20 cellular contexts compared by ENCODE assay signal in genomic region chr7:2792240-2792639, GRCh38.
"Had no signal": no experiment of that assay in that cellular context is flagged by ENCODE, and none has a peak within 500 bp of the region (broad histone marks: within the 10 kb centered on the region; RNA-seq: fewer than 3 reads in every experiment).

No MANE protein-coding gene starts in this region.

- H3K9me3 Mint-ChIP-seq: activated CD4-positive, alpha-beta T cell treated with anti-CD3 and anti-CD28 coated beads, Interleukin-2, amount 10 ng/mL, durations not matched to agents 7 days and 5 days; activated T-helper 1 cell treated with anti-CD3 and anti-CD28 coated beads, Interleukin-12 subunit alpha, Interleukin-12 subunit beta, Interleukin-2, Interleukin-4 antibody, amounts not matched to agents 30 ng/mL and 10 ng/mL and 1 ng/mL, durations not matched to agents 14 hours and 24 hours and 36 hours; effector memory CD8-positive, alpha-beta T cell; naive thymus-derived CD4-positive, alpha-beta T cell; stimulated activated naive B cell treated with anti-CD40 and anti-IgM and Interleukin-4, amounts not matched to agents 10 μg/mL and 1 μg/mL and 100 μg/mL, for 72 hours had no signal

- H3K27me3 Mint-ChIP-seq: activated CD4-positive, alpha-beta T cell treated with anti-CD3 and anti-CD28 coated beads, Interleukin-2, amount 10 ng/mL, durations not matched to agents 7 days and 5 days; activated naive CD8-positive, alpha-beta T cell; effector memory CD8-positive, alpha-beta T cell; naive thymus-derived CD4-positive, alpha-beta T cell; stimulated activated naive B cell treated with anti-CD40 and anti-IgM and Interleukin-4, amounts not matched to agents 10 μg/mL and 1 μg/mL and 100 μg/mL, for 72 hours had no signal

- ATAC-seq: activated CD4-positive, CD25-positive, alpha-beta regulatory T cell treated with anti-CD3 and anti-CD28 coated beads, Interleukin-2, amount 50 U/mL, for 24 hours; activated CD8-positive, alpha-beta T cell treated with anti-CD3 and anti-CD28 coated beads, Interleukin-2, amount 10 ng/mL, durations not matched to agents 7 days and 5 days; effector memory CD8-positive, alpha-beta T cell; left cardiac atrium; mucosa of descending colon; stimulated activated naive B cell treated with anti-CD40 and anti-IgM and Interleukin-4, amounts not matched to agents 10 μg/mL and 1 μg/mL and 100 μg/mL, for 72 hours had no signal

- DNase-seq: activated CD4-positive, alpha-beta T cell treated with anti-CD3 and anti-CD28 coated beads, Interleukin-2, amount 10 ng/mL, durations not matched to agents 7 days and 5 days; activated CD8-positive, alpha-beta T cell treated with anti-CD3 and anti-CD28 coated beads, Interleukin-2, amount 10 ng/mL, durations not matched to agents 7 days and 5 days; activated gamma-delta T cell treated with Interleukin-2 at 50 U/mL for 16 hours; effector memory CD8-positive, alpha-beta T cell; foreskin fibroblast; hippocampal formation; left cardiac atrium; mesenchymal stem cell; mucosa of descending colon; naive thymus-derived CD4-positive, alpha-beta T cell; stimulated activated naive B cell treated with anti-CD40 and anti-IgM and Interleukin-4, amounts not matched to agents 10 μg/mL and 1 μg/mL and 100 μg/mL, for 72 hours; T-helper 1 cell; T1000; upper lobe of right lung had no signal

- H3K27ac ChIP-seq: epithelial cell of prostate, parathyroid adenoma, thoracic aorta, upper lobe of right lung had no signal

- H3K27ac Mint-ChIP-seq: activated CD4-positive, alpha-beta T cell treated with anti-CD3 and anti-CD28 coated beads, Interleukin-2, amount 10 ng/mL, durations not matched to agents 7 days and 5 days; activated CD8-positive, alpha-beta T cell treated with anti-CD3 and anti-CD28 coated beads, Interleukin-2, amount 10 ng/mL, durations not matched to agents 7 days and 5 days; activated naive CD8-positive, alpha-beta T cell; activated T-helper 1 cell treated with anti-CD3 and anti-CD28 coated beads, Interleukin-12 subunit alpha, Interleukin-12 subunit beta, Interleukin-2, Interleukin-4 antibody, amounts not matched to agents 30 ng/mL and 10 ng/mL and 1 ng/mL, durations not matched to agents 14 hours and 24 hours and 36 hours; effector memory CD8-positive, alpha-beta T cell; naive thymus-derived CD4-positive, alpha-beta T cell had no signal

- H3K4me1 Mint-ChIP-seq: activated CD4-positive, alpha-beta T cell treated with anti-CD3 and anti-CD28 coated beads, Interleukin-2, amount 10 ng/mL, durations not matched to agents 7 days and 5 days had no signal

- H3K4me3 Mint-ChIP-seq: activated CD4-positive, alpha-beta T cell treated with anti-CD3 and anti-CD28 coated beads, Interleukin-2, amount 10 ng/mL, durations not matched to agents 7 days and 5 days; activated CD8-positive, alpha-beta T cell treated with anti-CD3 and anti-CD28 coated beads, Interleukin-2, amount 10 ng/mL, durations not matched to agents 7 days and 5 days; activated naive CD8-positive, alpha-beta T cell; activated T-helper 1 cell treated with anti-CD3 and anti-CD28 coated beads, Interleukin-12 subunit alpha, Interleukin-12 subunit beta, Interleukin-2, Interleukin-4 antibody, amounts not matched to agents 30 ng/mL and 10 ng/mL and 1 ng/mL, durations not matched to agents 14 hours and 24 hours and 36 hours; effector memory CD8-positive, alpha-beta T cell; naive thymus-derived CD4-positive, alpha-beta T cell; stimulated activated naive B cell treated with anti-CD40 and anti-IgM and Interleukin-4, amounts not matched to agents 10 μg/mL and 1 μg/mL and 100 μg/mL, for 72 hours had no signal
